Comparison of ENCODE assay signal across 2 cellular contexts in the genomic region with DNA sequence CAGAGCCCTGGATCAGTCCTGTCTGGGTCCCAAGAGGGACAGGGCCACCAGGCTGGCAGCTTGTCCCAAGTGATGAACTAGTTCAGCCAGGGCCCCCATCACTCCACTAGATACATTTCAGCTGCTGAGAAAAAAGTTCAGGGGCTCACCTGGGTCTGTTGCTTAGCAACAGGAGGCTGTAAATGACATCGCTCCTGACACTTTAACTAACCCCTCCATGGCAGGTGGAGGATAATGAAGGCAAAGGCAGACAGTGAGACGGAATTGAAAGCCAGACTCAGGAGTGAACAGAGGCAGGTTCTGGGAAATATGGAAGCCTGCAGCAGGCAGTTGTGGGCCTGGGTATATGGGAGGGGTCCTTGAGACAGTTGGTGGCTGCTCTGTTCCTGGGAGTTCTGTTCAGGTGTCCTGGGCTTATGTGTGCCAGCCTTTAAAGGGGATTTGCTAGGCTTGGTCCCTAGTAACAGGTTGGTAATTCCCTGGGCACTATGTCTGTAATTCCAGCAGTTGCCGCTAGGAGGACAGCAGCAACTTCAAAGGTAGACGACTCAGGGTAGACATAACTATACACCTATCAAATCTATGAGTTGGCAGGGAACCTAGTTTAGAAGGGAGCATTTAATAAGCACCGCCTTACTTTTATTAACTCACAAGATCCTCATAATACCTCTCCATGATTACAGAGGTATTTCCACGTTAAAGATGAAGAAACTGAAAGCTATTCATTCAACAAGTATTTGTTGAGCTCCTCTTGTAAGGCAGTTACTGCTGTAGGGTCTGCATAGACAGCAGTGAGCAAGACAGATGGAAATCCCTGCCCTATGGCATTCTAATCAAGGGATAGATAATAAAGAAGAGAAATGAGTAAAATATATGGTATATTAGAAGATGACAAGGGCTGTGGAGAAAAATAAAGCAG.
TF ChIP-seq lines count a peak whose summit lies in the region.

No MANE protein-coding gene starts in this region.

TF ChIP-seq in IMR-90, 13 proteins besides CTCF, POLR2A, EP300 and RAD21:
- TF ChIP-seq RFX5 (IDR thresholded peaks at IDR 0.05; ENCODE audit: low read depth, low read length) (no peak), CHD1 (IDR thresholded peaks at IDR 0.05; ENCODE audit: low read depth, low read length) (no peak), MXI1 (IDR thresholded peaks at IDR 0.05; ENCODE audit: borderline replicate concordance, low read depth, low read length) (no peak), SMC3 (IDR thresholded peaks at IDR 0.05; ENCODE audit: low read depth, low read length) (no peak), FOS (IDR thresholded peaks at IDR 0.05; ENCODE audit: low read depth, low read length) (no peak), BHLHE40 (IDR thresholded peaks at IDR 0.05; ENCODE audit: low read depth, low read length) (no peak), MAFK (IDR thresholded peaks at IDR 0.05; ENCODE audit: low read depth, low read length) (no peak), RCOR1 (IDR thresholded peaks at IDR 0.05; ENCODE audit: insufficient replicate concordance, low read length) (no peak), NFE2L2 (IDR thresholded peaks at IDR 0.05; ENCODE audit: low read depth, low read length) (no peak), CEBPB (IDR thresholded peaks at IDR 0.05; ENCODE audit: low read depth, low read length) (no peak), MAZ (IDR thresholded peaks at IDR 0.05; ENCODE audit: borderline replicate concordance, low read depth, low read length) (no peak)
- TF ChIP-seq, protein P1, sequence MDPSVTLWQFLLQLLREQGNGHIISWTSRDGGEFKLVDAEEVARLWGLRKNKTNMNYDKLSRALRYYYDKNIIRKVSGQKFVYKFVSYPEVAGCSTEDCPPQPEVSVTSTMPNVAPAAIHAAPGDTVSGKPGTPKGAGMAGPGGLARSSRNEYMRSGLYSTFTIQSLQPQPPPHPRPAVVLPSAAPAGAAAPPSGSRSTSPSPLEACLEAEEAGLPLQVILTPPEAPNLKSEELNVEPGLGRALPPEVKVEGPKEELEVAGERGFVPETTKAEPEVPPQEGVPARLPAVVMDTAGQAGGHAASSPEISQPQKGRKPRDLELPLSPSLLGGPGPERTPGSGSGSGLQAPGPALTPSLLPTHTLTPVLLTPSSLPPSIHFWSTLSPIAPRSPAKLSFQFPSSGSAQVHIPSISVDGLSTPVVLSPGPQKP (IDR thresholded peaks at IDR 0.05; ENCODE audit: borderline replicate concordance, low read depth, low read length), result no peak
- TF ChIP-seq, protein P2, sequence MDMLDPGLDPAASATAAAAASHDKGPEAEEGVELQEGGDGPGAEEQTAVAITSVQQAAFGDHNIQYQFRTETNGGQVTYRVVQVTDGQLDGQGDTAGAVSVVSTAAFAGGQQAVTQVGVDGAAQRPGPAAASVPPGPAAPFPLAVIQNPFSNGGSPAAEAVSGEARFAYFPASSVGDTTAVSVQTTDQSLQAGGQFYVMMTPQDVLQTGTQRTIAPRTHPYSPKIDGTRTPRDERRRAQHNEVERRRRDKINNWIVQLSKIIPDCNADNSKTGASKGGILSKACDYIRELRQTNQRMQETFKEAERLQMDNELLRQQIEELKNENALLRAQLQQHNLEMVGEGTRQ (IDR thresholded peaks at IDR 0.05; ENCODE audit: low read depth, low read length), result no peak

TF ChIP-seq in GM12878, 131 proteins besides CTCF, POLR2A, EP300 and RAD21:
- peak; percentile 32; the same call in 1 of the 2 replicates for TF ChIP-seq SMC3 (IDR thresholded peaks at IDR 0.05; ENCODE audit: borderline replicate concordance, low read length)
- TF ChIP-seq NFXL1 (IDR thresholded peaks at IDR 0.05; ENCODE audit: borderline replicate concordance), result no peak
- TF ChIP-seq, protein P2 (IDR thresholded peaks at IDR 0.05; ENCODE audit: borderline replicate concordance, low read depth, low read length), result no peak
- TF ChIP-seq NBN (IDR thresholded peaks at IDR 0.05), result no peak
